In genomic region chr2:11465485-11466306, GRCh38 we compare ENCODE assay signal across 1 cellular context.
TF ChIP-seq lines count a peak whose summit lies in the region.

E2F6 (minus strand) TSS chr2:11466161; CDS start chr2:11465879, 282 bp downstream.

TF ChIP-seq in HepG2, 621 proteins besides CTCF, POLR2A, EP300 and RAD21 (continued from another document):
- TF ChIP-seq GLMP (CRISPR knock-in tag; IDR thresholded peaks at IDR 0.05; ENCODE audit: borderline replicate concordance) (0 out of 2 replicates have a peak, but pooled peaks have one; percentile 91), ZSCAN21 (CRISPR knock-in tag; IDR thresholded peaks at IDR 0.05; ENCODE audit: borderline replicate concordance) (peak; percentile 96), ZNF788 (CRISPR knock-in tag; IDR thresholded peaks at IDR 0.05; ENCODE audit: borderline replicate concordance) (peak; percentile 99), ZNF12 (CRISPR knock-in tag; IDR thresholded peaks at IDR 0.05) (peak; percentile 46), ZNF317 (CRISPR knock-in tag; IDR thresholded peaks at IDR 0.05) (peak; percentile 94), ZNF460 (CRISPR knock-in tag; IDR thresholded peaks at IDR 0.05; ENCODE audit: borderline replicate concordance) (peak; percentile 37; the same call in 1 of the 2 replicates), TRIM22 (IDR thresholded peaks at IDR 0.05) (no peak), ZKSCAN8 (CRISPR knock-in tag; IDR thresholded peaks at IDR 0.05; ENCODE audit: borderline replicate concordance) (peak; percentile 76; the same call in 1 of the 2 replicates), ZNF414 (CRISPR knock-in tag; IDR thresholded peaks at IDR 0.05) (peak; percentile 93; the same call in 1 of the 2 replicates), ZNF629 (CRISPR knock-in tag; conservative IDR thresholded peaks at IDR 0.05) (peak; percentile 46; the same call in 1 of the 2 replicates), ZNF547 (CRISPR knock-in tag; IDR thresholded peaks at IDR 0.05) (peak; percentile 100), NFE2L1 (CRISPR knock-in tag; IDR thresholded peaks at IDR 0.05; ENCODE audit: borderline replicate concordance) (peak; percentile 99), NFYC (CRISPR knock-in tag; IDR thresholded peaks at IDR 0.05) (peak; percentile 54; the same call in 1 of the 2 replicates), ZFP36 (IDR thresholded peaks at IDR 0.05; ENCODE audit: borderline replicate concordance, low read depth, low read length, partially characterized antibody) (no peak), ZNF256 (CRISPR knock-in tag; conservative IDR thresholded peaks at IDR 0.05) (peak; percentile 97), SIX4 (CRISPR knock-in tag; IDR thresholded peaks at IDR 0.05) (peak; percentile 23; the same call in 1 of the 2 replicates), SRSF4 (IDR thresholded peaks at IDR 0.05; ENCODE audit: low read depth, low read length, poor library complexity, severe bottlenecking) (peak; percentile 100), ZNF782 (CRISPR knock-in tag; IDR thresholded peaks at IDR 0.05; ENCODE audit: borderline replicate concordance) (peak; percentile 99), MTA1 (CRISPR knock-in tag; IDR thresholded peaks at IDR 0.05; ENCODE audit: borderline replicate concordance) (peak; percentile 90; the same call in 1 of the 2 replicates), MED8 (CRISPR knock-in tag; IDR thresholded peaks at IDR 0.05; ENCODE audit: insufficient replicate concordance) (peak; percentile 90), THAP11 (CRISPR knock-in tag; IDR thresholded peaks at IDR 0.05) (peak; percentile 87), MLLT10 (CRISPR knock-in tag; IDR thresholded peaks at IDR 0.05) (no peak; the same call in 1 of the 2 replicates), GABPA (IDR thresholded peaks at IDR 0.05; ENCODE audit: low read depth, low read length) (peak; percentile 55), GABPA (CRISPR knock-in tag; IDR thresholded peaks at IDR 0.05; ENCODE audit: low read depth) (peak; percentile 83), MTF2 (CRISPR knock-in tag; IDR thresholded peaks at IDR 0.05; ENCODE audit: borderline replicate concordance) (peak; percentile 95), BCL3 (CRISPR knock-in tag; IDR thresholded peaks at IDR 0.05) (peak; percentile 100), SMAD9 (CRISPR knock-in tag; IDR thresholded peaks at IDR 0.05) (peak; percentile 99), PTBP1 (IDR thresholded peaks at IDR 0.05; ENCODE audit: low read depth, low read length, poor library complexity, severe bottlenecking) (peak; percentile 95), MEF2D (CRISPR knock-in tag; IDR thresholded peaks at IDR 0.05) (peak; percentile 88), ATF4 (CRISPR knock-in tag; IDR thresholded peaks at IDR 0.05) (peak in 1 of 2 experiments; percentile 79; a peak in 3 of 4 replicates), BRF2 (CRISPR knock-in tag; IDR thresholded peaks at IDR 0.05) (peak; percentile 99), SIN3B (IDR thresholded peaks at IDR 0.05; ENCODE audit: low read length) (peak; percentile 62; the same call in 1 of the 2 replicates), ZBTB4 (CRISPR knock-in tag; IDR thresholded peaks at IDR 0.05; ENCODE audit: borderline replicate concordance) (peak; percentile 99), ZNF644 (CRISPR knock-in tag; IDR thresholded peaks at IDR 0.05; ENCODE audit: low read depth) (peak; percentile 21; the same call in 1 of the 2 replicates), ZNF607 (CRISPR knock-in tag; IDR thresholded peaks at IDR 0.05; ENCODE audit: borderline replicate concordance) (peak; percentile 100), TRAFD1 (CRISPR knock-in tag; IDR thresholded peaks at IDR 0.05; ENCODE audit: borderline replicate concordance) (no peak; the same call in 1 of the 2 replicates), CBX1 (IDR thresholded peaks at IDR 0.05; ENCODE audit: low read depth) (peak; percentile 65), ZNF24 (IDR thresholded peaks at IDR 0.05) (peak; percentile 82; the same call in 1 of the 2 replicates), ZNF691 (CRISPR knock-in tag; IDR thresholded peaks at IDR 0.05; ENCODE audit: borderline replicate concordance, low read depth) (peak; percentile 47; the same call in 1 of the 2 replicates), CEBPG (CRISPR knock-in tag; IDR thresholded peaks at IDR 0.05) (peak; percentile 56), ZNF598 (CRISPR knock-in tag; IDR thresholded peaks at IDR 0.05; ENCODE audit: borderline replicate concordance) (peak; percentile 100), ZNF446 (CRISPR knock-in tag; IDR thresholded peaks at IDR 0.05) (peak; percentile 99), ZBTB3 (CRISPR knock-in tag; IDR thresholded peaks at IDR 0.05; ENCODE audit: borderline replicate concordance, low read depth) (peak; percentile 69), KAT2B (IDR thresholded peaks at IDR 0.05; ENCODE audit: borderline replicate concordance, low read depth, low read length) (no peak)
